ENCODE assay signal across 14 cellular contexts in the genomic region with DNA sequence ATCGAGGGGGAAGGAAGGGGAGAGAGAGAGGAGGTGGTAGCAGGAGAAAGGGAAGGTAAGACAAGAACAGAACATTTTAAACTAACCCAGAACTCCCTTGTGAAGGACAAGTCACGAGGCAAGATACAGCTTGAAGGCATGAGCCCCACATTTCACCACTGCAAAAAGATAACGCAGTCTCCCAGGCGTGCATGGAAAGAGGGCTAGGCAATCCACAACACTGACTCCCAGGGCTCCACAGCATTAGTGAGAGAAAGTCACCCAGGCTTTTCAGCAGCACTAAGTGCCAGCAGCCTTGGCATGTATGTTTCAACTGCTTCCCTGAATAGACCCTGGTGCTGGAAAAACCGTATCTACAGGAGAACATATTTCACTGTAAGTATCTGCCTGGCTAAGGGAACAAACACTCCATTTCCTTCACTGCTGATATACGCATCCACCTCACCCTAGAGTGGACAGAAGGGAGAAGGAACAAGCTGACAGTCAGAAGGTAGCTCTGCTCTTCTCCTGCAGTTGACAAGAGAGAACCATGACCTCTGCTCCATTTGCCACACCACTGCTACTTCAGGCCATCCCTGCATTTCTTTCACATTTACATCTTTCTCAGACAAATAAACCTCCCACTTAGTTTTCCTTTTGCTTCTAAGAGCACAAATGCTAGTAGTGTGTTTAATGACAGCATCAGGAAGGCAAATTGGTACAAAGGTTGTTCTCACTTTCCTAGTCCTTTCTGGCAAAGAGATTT.
DNase-seq lines count a peak whose midpoint lies in the region; ATAC-seq and TF ChIP-seq lines count a peak whose summit lies in the region.
"Had no signal": no experiment of that assay in that cellular context is flagged by ENCODE, and none has a peak within 500 bp of the region (broad histone marks: within the 10 kb centered on the region; RNA-seq: fewer than 3 reads in every experiment).

No MANE protein-coding gene starts in this region.

- H3K27me3 ChIP-seq in Caco-2 (replicated peaks; ENCODE audit: control insufficient read depth, insufficient read depth, low read length), result no peaks in the 10 kb centered on the region
- no peaks in the 10 kb centered on the region for H3K27me3 ChIP-seq in MM.1S (replicated peaks; ENCODE audit: insufficient read depth, low read length)
- H3K27me3 ChIP-seq in HAP-1 (ENCODE audit: low read depth), result no peaks in the 10 kb centered on the region
- H3K27me3 ChIP-seq: SJCRH30 had no signal

- H3K36me3 ChIP-seq in Caco-2 (ENCODE audit: control insufficient read depth, insufficient read depth, low read length) (no peaks in the 10 kb centered on the region; the same call in 1 of the 2 replicates), MM.1S (replicated peaks; ENCODE audit: insufficient read depth, low read length) (no peaks in the 10 kb centered on the region; the same call in 1 of the 2 replicates), mucosa of descending colon (ENCODE audit: low read depth) (no peaks in the 10 kb centered on the region), HAP-1 (replicated peaks) (no peaks in the 10 kb centered on the region)

- H3K9me3 Mint-ChIP-seq in Caco-2 (ENCODE audit: unreplicated experiment), result no peaks in the 10 kb centered on the region
- H3K9me3 Mint-ChIP-seq in effector memory CD8-positive, alpha-beta T cell, result no peaks in the 10 kb centered on the region
- H3K9me3 Mint-ChIP-seq: central memory CD8-positive, alpha-beta T cell had no signal

- no TSS peak for BruUV-seq in Caco-2 (replicated peaks; lab: Mats Ljungman, UMichigan)

- H3K4me3 Mint-ChIP-seq in Caco-2 (ENCODE audit: unreplicated experiment), result no peak overlapping the region
- H3K4me3 Mint-ChIP-seq in effector memory CD8-positive, alpha-beta T cell, result no peak overlapping the region
- H3K4me3 Mint-ChIP-seq: central memory CD8-positive, alpha-beta T cell had no signal

- no peaks in the 10 kb centered on the region for H3K9me2 ChIP-seq in MM.1S (replicated peaks; ENCODE audit: insufficient read depth, low read length)

- no peaks in the 10 kb centered on the region for H3K79me2 ChIP-seq in MM.1S (ENCODE audit: low read length)

- intact Hi-C loops in Caco-2 (cut with micrococcal nuclease; ENCODE audit: unreplicated experiment) (no loop called here), mucosa of descending colon (cut with DNase I, micrococcal nuclease) (no loop called here)

- H3K9me3 ChIP-seq in Caco-2, result no peaks in the 10 kb centered on the region
- no peaks in the 10 kb centered on the region for H3K9me3 ChIP-seq in MM.1S (replicated peaks; ENCODE audit: insufficient read depth, low read length)
- no peaks in the 10 kb centered on the region for H3K9me3 ChIP-seq in mucosa of descending colon
- no peaks in the 10 kb centered on the region for H3K9me3 ChIP-seq in HAP-1
- H3K9me3 ChIP-seq: SJCRH30 had no signal

- TF ChIP-seq CTCF in Caco-2 (IDR thresholded peaks at IDR 0.05; ENCODE audit: insufficient read depth in 1 of 2, low read depth in 1 of 2, low read length in 1 of 2, severe bottlenecking in 1 of 2, unreplicated experiment in 1 of 2), result no peak
- TF ChIP-seq CTCF in MM.1S (IDR thresholded peaks at IDR 0.05; ENCODE audit: low read length), result no peak
- no peak for TF ChIP-seq CTCF in mucosa of descending colon (IDR thresholded peaks at IDR 0.05)

- no peaks in the 10 kb centered on the region for H3K27me3 Mint-ChIP-seq in Caco-2 (ENCODE audit: insufficient read depth, unreplicated experiment)
- no peaks in the 10 kb centered on the region for H3K27me3 Mint-ChIP-seq in effector memory CD8-positive, alpha-beta T cell
- H3K27me3 Mint-ChIP-seq: central memory CD8-positive, alpha-beta T cell had no signal

- ATAC-seq in effector memory CD8-positive, alpha-beta T cell (replicated peaks), result no peak
- ATAC-seq in mucosa of descending colon (peak; percentile 80), GM18870 (IDR thresholded peaks at IDR 0.05; ENCODE audit: unreplicated experiment) (no peak)

- H3K4me1 ChIP-seq in Caco-2, result peaks cover 11% of the 10 kb centered on the region
- peaks cover 20% of the 10 kb centered on the region for H3K4me1 ChIP-seq in MM.1S (ENCODE audit: low read length)
- peaks cover 7% of the 10 kb centered on the region for H3K4me1 ChIP-seq in mucosa of descending colon (ENCODE audit: low read depth)
- no peaks in the 10 kb centered on the region for H3K4me1 ChIP-seq in HAP-1
- H3K4me1 ChIP-seq: SJCRH30 had no signal

- no peak overlapping the region for H3K4me2 ChIP-seq in MM.1S (ENCODE audit: low read depth, low read length)

- 0 out of 2 replicates have a peak, but pooled peaks cover 4% of the 10 kb centered on the region for H3F3A ChIP-seq in MM.1S (ENCODE audit: insufficient read depth, low read length)

- peak overlapping the region; percentile 22; the same call in 1 of the 2 replicates for H3K27ac ChIP-seq in MM.1S (ENCODE audit: low read length)
- H3K27ac ChIP-seq: SJCRH30 had no signal

- no peak overlapping the region for H2AFZ ChIP-seq in MM.1S (ENCODE audit: low read length)

- H3K27ac Mint-ChIP-seq in Caco-2 (ENCODE audit: unreplicated experiment), result peak overlapping the region; percentile 29
- peak overlapping the region; percentile 55 to 63 for H3K27ac Mint-ChIP-seq in effector memory CD8-positive, alpha-beta T cell

- DNase-seq in Caco-2 (no peak), MM.1S (peak; percentile 5), mucosa of descending colon (no peak), HAP-1 (ENCODE audit: low spot score in 2 of 2) (no peak)
- DNase-seq in effector memory CD8-positive, alpha-beta T cell, result no peak
- no peak for DNase-seq in stimulated activated CD4-positive, alpha-beta T cell treated with anti-CD3 and anti-CD28 coated beads, Interleukin-1b, Interleukin-23, amount 100 ng/mL, for 48 hours
- DNase-seq: activated naive CD4-positive, alpha-beta T cell; DMS79; KG1; occipital lobe; SJCRH30; stimulated activated naive CD4-positive, alpha-beta T cell had no signal

- no peak overlapping the region for H3K4me3 ChIP-seq in Caco-2 (ENCODE audit: low read depth, low read length)
- no peak overlapping the region for H3K4me3 ChIP-seq in MM.1S (ENCODE audit: low read length)
- H3K4me3 ChIP-seq in mucosa of descending colon, result no peak overlapping the region
- H3K4me3 ChIP-seq in HAP-1, result no peak overlapping the region
- H3K4me3 ChIP-seq: SJCRH30 had no signal

- peaks cover 40% of the 10 kb centered on the region for H3K36me3 Mint-ChIP-seq in Caco-2 (ENCODE audit: insufficient read depth, unreplicated experiment)
- peaks cover 27% of the 10 kb centered on the region for H3K36me3 Mint-ChIP-seq in effector memory CD8-positive, alpha-beta T cell (ENCODE audit: insufficient read depth)

- POLR2A ChIA-PET in Caco-2 (lab: Charles Lee), result no interaction called here

- H4K20me1 ChIP-seq in MM.1S (ENCODE audit: insufficient read depth, low read length), result no peaks in the 10 kb centered on the region

- peaks cover 1% of the 10 kb centered on the region for H3K4me1 Mint-ChIP-seq in Caco-2 (ENCODE audit: low read depth, unreplicated experiment)
- peaks cover 1 to 12% of the 10 kb centered on the region in 2 donors for H3K4me1 Mint-ChIP-seq in effector memory CD8-positive, alpha-beta T cell (ENCODE audit: low read depth in 2 of 2)
- H3K4me1 Mint-ChIP-seq: central memory CD8-positive, alpha-beta T cell had no signal

- in situ Hi-C loops in HAP-1 (cut with MboI; ENCODE audit: low sequenced_read_pairs), result no loop called here

- H3K9ac ChIP-seq in MM.1S (ENCODE audit: low read length), result no peak overlapping the region

- CTCF ChIA-PET in Caco-2 (lab: Charles Lee), result no interaction called here
